In the genomic region with DNA sequence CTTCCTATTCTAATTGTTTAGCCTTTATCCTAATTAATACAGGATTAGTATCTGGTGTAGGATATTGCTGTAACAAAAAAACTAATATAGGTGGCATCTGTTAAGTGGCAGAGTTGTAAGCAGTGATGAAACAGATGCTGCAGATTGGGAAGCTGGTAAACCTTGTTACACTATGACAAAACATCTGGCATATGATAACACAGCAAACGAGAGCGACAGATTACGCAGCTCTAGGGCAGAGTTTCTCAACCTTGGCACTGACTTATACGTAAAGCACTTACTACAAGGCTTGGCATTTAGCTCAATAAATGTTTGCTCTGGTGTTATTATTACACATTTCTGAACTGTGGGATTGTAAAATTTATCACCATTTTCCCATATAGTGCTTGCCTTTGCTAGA, we compare ENCODE assay signal across 17 cellular contexts.
DNase-seq lines count a peak whose midpoint lies in the region; ATAC-seq and TF ChIP-seq lines count a peak whose summit lies in the region.
"Had no signal": no experiment of that assay in that cellular context is flagged by ENCODE, and none has a peak within 500 bp of the region (broad histone marks: within the 10 kb centered on the region; RNA-seq: fewer than 3 reads in every experiment).

No MANE protein-coding gene starts in this region.

- peak; percentile 49 to 55 for ATAC-seq in upper lobe of left lung (ENCODE audit: low FRiP score in 2 of 2)
- ATAC-seq: gastrocnemius medialis, K562 had no signal

- TF ChIP-seq POLR2A in upper lobe of left lung (IDR thresholded peaks at IDR 0.05) = no peak

- H3K27ac ChIP-seq in left ventricle myocardium inferior (replicated peaks) (no peak overlapping the region), OCI-LY1 (ENCODE audit: low read depth, low read length, poor library complexity, severe bottlenecking) (peak overlapping the region; percentile 42), upper lobe of left lung (peak overlapping the region in 2 of 4 donors; percentile 49 to 72)
- H3K27ac ChIP-seq: colonic mucosa, gastrocnemius medialis, Peyer's patch had no signal

- no peaks in the 10 kb centered on the region for H3K27me3 Mint-ChIP-seq in chondrocyte (ENCODE audit: low read depth)
- H3K27me3 Mint-ChIP-seq: activated naive CD4-positive, alpha-beta T cell treated with anti-CD3 and anti-CD28 coated beads, Interleukin-2, amount 50 U/mL, for 24 hours had no signal

- intact Hi-C loops in cardiac septum (cut with DNase I) (no loop called here), left ventricle myocardium inferior (cut with micrococcal nuclease) (no loop called here)

- H3K4me3 ChIP-seq in left ventricle myocardium inferior (no peak overlapping the region), OCI-LY1 (ENCODE audit: low read depth, low read length, poor library complexity, severe bottlenecking) (no peak overlapping the region), fibroblast of villous mesenchyme (ENCODE audit: low read depth, low read length) (no peak overlapping the region), upper lobe of left lung (no peak overlapping the region)
- H3K4me3 ChIP-seq: colonic mucosa, gastrocnemius medialis, K562, Peyer's patch had no signal

- H3K36me3 ChIP-seq in left ventricle myocardium inferior (no peaks in the 10 kb centered on the region), OCI-LY1 (ENCODE audit: insufficient read depth, low read length) (peaks cover 15% of the 10 kb centered on the region), upper lobe of left lung (no peaks in the 10 kb centered on the region)
- H3K36me3 ChIP-seq: colonic mucosa, gastrocnemius medialis, Peyer's patch had no signal

- H2AFZ ChIP-seq in OCI-LY1 (ENCODE audit: low read length) = no peak overlapping the region

- H3K27me3 ChIP-seq in left ventricle myocardium inferior (ENCODE audit: low read depth) (no peaks in the 10 kb centered on the region), OCI-LY1 (ENCODE audit: insufficient read depth, low read length) (no peaks in the 10 kb centered on the region), upper lobe of left lung (no peaks in the 10 kb centered on the region)
- H3K27me3 ChIP-seq: colonic mucosa, gastrocnemius medialis, Peyer's patch had no signal

- H4K20me1 ChIP-seq in OCI-LY1 (ENCODE audit: insufficient read depth, low read length) = no peaks in the 10 kb centered on the region

- H3K36me3 Mint-ChIP-seq in chondrocyte (ENCODE audit: low read depth) = peaks cover 8% of the 10 kb centered on the region

- peaks cover 11% of the 10 kb centered on the region for H3K4me1 Mint-ChIP-seq in chondrocyte (ENCODE audit: low read depth)

- no peaks in the 10 kb centered on the region for H3K9me2 ChIP-seq in OCI-LY1 (ENCODE audit: low read depth, low read length)

- H3K4me2 ChIP-seq in OCI-LY1 (ENCODE audit: low read length) = no peak overlapping the region

- no peak overlapping the region for H3K4me3 Mint-ChIP-seq in chondrocyte (ENCODE audit: unreplicated experiment)
- H3K4me3 Mint-ChIP-seq: activated naive CD4-positive, alpha-beta T cell treated with anti-CD3 and anti-CD28 coated beads, Interleukin-2, amount 50 U/mL, for 24 hours; HFFc6 had no signal

- no peaks in the 10 kb centered on the region for H3K9me3 ChIP-seq in left ventricle myocardium inferior (replicated peaks)
- H3K9me3 ChIP-seq in OCI-LY1 (ENCODE audit: low read length) = no peaks in the 10 kb centered on the region
- H3K9me3 ChIP-seq in upper lobe of left lung = no peaks in the 10 kb centered on the region
- H3K9me3 ChIP-seq: colonic mucosa, gastrocnemius medialis, Peyer's patch had no signal

- TF ChIP-seq CTCF in left ventricle myocardium inferior (IDR thresholded peaks at IDR 0.05; ENCODE audit: borderline replicate concordance) = no peak
- no peak for TF ChIP-seq CTCF in OCI-LY1 (IDR thresholded peaks at IDR 0.05; ENCODE audit: low read length)
- TF ChIP-seq CTCF in fibroblast of villous mesenchyme (IDR thresholded peaks at IDR 0.05; ENCODE audit: insufficient read depth, low read depth, low read length) = no peak
- no peak for TF ChIP-seq CTCF in upper lobe of left lung (IDR thresholded peaks at IDR 0.05)
- no peak for TF ChIP-seq CTCF in chondrocyte (IDR thresholded peaks at IDR 0.05)

- H3K4me1 ChIP-seq in left ventricle myocardium inferior (peaks cover 44% of the 10 kb centered on the region), OCI-LY1 (ENCODE audit: insufficient read depth, low read length, severe bottlenecking) (peaks cover 21% of the 10 kb centered on the region), upper lobe of left lung (peaks cover 12 to 24% (median 15%) of the 10 kb centered on the region in 4 donors)
- H3K4me1 ChIP-seq: colonic mucosa had no signal

- no peaks in the 10 kb centered on the region for H3F3A ChIP-seq in OCI-LY1 (ENCODE audit: insufficient read depth, low read length)

- no peaks in the 10 kb centered on the region for H3K9me3 Mint-ChIP-seq in chondrocyte (ENCODE audit: low read depth)
- H3K9me3 Mint-ChIP-seq: HFFc6 had no signal

- WGBS in upper lobe of left lung, 2 donors = 44 to 51% methylated on average over 4 of the region's 4 CpGs

- no peak overlapping the region for H3K9ac ChIP-seq in OCI-LY1 (ENCODE audit: low read length)

- H3K27ac Mint-ChIP-seq in chondrocyte (ENCODE audit: unreplicated experiment) = no peak overlapping the region
- H3K27ac Mint-ChIP-seq: activated naive CD4-positive, alpha-beta T cell treated with anti-CD3 and anti-CD28 coated beads, Interleukin-2, amount 50 U/mL, for 24 hours; HFFc6 had no signal

- DNase-seq in cardiac septum (ENCODE audit: low spot score) = peak; percentile 76
- DNase-seq in left ventricle myocardium inferior = no peak
- peak; percentile 95 for DNase-seq in fibroblast of villous mesenchyme (ENCODE audit: low read depth)
- DNase-seq in upper lobe of left lung = peak in 1 of 2 donors; percentile 72
- no peak for DNase-seq in OCI-M2 (lab: John Stamatoyannopoulos, UW; ENCODE audit: unreplicated experiment)
- DNase-seq in chondrocyte (ENCODE audit: low spot score) = no peak
- DNase-seq in nucleus accumbens (lab: John Stamatoyannopoulos, UW) = no peak
- DNase-seq: colonic mucosa; gastrocnemius medialis; HFFc6; kidney; NCI-H2107; Peyer's patch; stimulated activated CD4-positive, alpha-beta T cell treated with anti-CD3 and anti-CD28 coated beads, Interleukin-12 subunit alpha, Interleukin-12 subunit beta, amount 100 ng/mL, for 4 hours had no signal

- H3K79me2 ChIP-seq in OCI-LY1 (ENCODE audit: insufficient read depth, low read length) = 0 out of 2 replicates have a peak, but pooled peaks cover 5% of the 10 kb centered on the region

- no peak for TF ChIP-seq EP300 in upper lobe of left lung (IDR thresholded peaks at IDR 0.05)

Comparison
In these comparisons a context has a peak if more than half of its experiments do, and no peak if none do; other contexts are left out.
1. DNase-seq: peak in cardiac septum (single experiment) and fibroblast of villous mesenchyme (single experiment); none in left ventricle myocardium inferior (single experiment), OCI-M2 (single experiment), chondrocyte (single experiment) and nucleus accumbens (0 of 56).